In the genomic region with DNA sequence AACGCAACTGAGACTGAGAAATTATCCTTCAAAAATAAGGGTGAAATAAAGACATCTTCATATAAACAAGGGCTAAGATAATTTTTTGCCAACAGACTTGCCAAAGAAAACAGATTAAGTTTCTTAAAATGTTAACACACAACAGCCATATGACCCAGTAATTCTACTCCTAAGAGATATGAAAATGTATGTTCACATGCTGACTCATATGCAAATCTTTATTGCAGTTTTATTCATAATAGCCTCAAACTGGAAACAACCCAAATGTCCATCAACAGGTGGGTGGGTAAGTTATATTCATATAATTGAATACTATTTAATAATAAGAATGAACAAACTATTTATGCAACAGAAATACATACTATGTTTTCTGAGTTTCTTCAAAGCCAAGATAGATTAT, we compare ENCODE assay signal across 23 cellular contexts.
DNase-seq lines count a peak whose midpoint lies in the region; ATAC-seq and TF ChIP-seq lines count a peak whose summit lies in the region.
"Had no signal": no experiment of that assay in that cellular context is flagged by ENCODE, and none has a peak within 500 bp of the region (broad histone marks: within the 10 kb centered on the region; RNA-seq: fewer than 3 reads in every experiment).

No MANE protein-coding gene starts in this region.

- ATAC-seq in stimulated activated naive CD8-positive, alpha-beta T cell treated with anti-CD3 and anti-CD28 coated beads, Interleukin-15, Interleukin-2, amounts not matched to agents 100 U/mL and 50 U/mL, for 24 hours, result peak; percentile 36
- no peak for ATAC-seq in stimulated activated naive CD8-positive, alpha-beta T cell treated with anti-CD3 and anti-CD28 coated beads, Interleukin-15, amount 100 ng/mL, for 72 hours
- no peak for ATAC-seq in esophagus mucosa
- ATAC-seq in HG02938 (IDR thresholded peaks at IDR 0.05; ENCODE audit: unreplicated experiment), result no peak
- ATAC-seq: HCT116 had no signal

- TF ChIP-seq CTCF in neural progenitor cell (IDR thresholded peaks at IDR 0.05), result no peak

- H2AFZ ChIP-seq in neural progenitor cell (replicated peaks), result no peak overlapping the region

- H3K4me3 ChIP-seq in SK-N-MC, result no peak overlapping the region
- no peak overlapping the region for H3K4me3 ChIP-seq in neural progenitor cell
- H3K4me3 ChIP-seq: esophagus muscularis mucosa, thoracic aorta had no signal

- H3K27me3 Mint-ChIP-seq in stimulated activated naive CD8-positive, alpha-beta T cell treated with anti-CD3 and anti-CD28 coated beads, Interleukin-15, amount 100 ng/mL, for 72 hours, result no peaks in the 10 kb centered on the region
- peaks cover 2% of the 10 kb centered on the region for H3K27me3 Mint-ChIP-seq in neural progenitor cell (ENCODE audit: insufficient read depth, low read depth)
- H3K27me3 Mint-ChIP-seq: activated naive CD4-positive, alpha-beta T cell treated with anti-CD3 and anti-CD28 coated beads, Interleukin-2, amount 50 U/mL, for 24 hours had no signal

- H3K36me3 ChIP-seq in SK-N-MC (ENCODE audit: insufficient read depth, low read length) (peaks cover 13% of the 10 kb centered on the region), neural progenitor cell (peaks cover 4% of the 10 kb centered on the region)

- no peaks in the 10 kb centered on the region for H3K27me3 ChIP-seq in neural progenitor cell
- H3K27me3 ChIP-seq: esophagus muscularis mucosa had no signal

- H3K9me3 Mint-ChIP-seq in stimulated activated naive CD8-positive, alpha-beta T cell treated with anti-CD3 and anti-CD28 coated beads, Interleukin-15, amount 100 ng/mL, for 72 hours, result no peaks in the 10 kb centered on the region
- H3K9me3 Mint-ChIP-seq in neural progenitor cell, result no peaks in the 10 kb centered on the region
- H3K9me3 Mint-ChIP-seq: activated naive CD4-positive, alpha-beta T cell treated with anti-CD3 and anti-CD28 coated beads, Interleukin-2, amount 50 U/mL, for 24 hours; CD14-positive monocyte; T-helper 1 cell treated with Interleukin-12 subunit alpha and Interleukin-12 subunit beta and Interleukin-4 antibody, amounts not matched to agents 30 μg/mL and 1 μg/mL, for 36 hours had no signal

- DNase-seq in stimulated activated naive CD8-positive, alpha-beta T cell treated with anti-CD3 and anti-CD28 coated beads, Interleukin-15, Interleukin-2, amounts not matched to agents 100 U/mL and 50 U/mL, for 24 hours, result no peak
- DNase-seq in stimulated activated naive CD8-positive, alpha-beta T cell treated with anti-CD3 and anti-CD28 coated beads, Interleukin-15, amount 100 ng/mL, for 72 hours, result no peak
- no peak for DNase-seq in SK-N-MC (ENCODE audit: low read depth, low spot score)
- peak; percentile 3 for DNase-seq in fibroblast of gingiva (ENCODE audit: low read depth)
- DNase-seq in neural progenitor cell (ENCODE audit: low spot score), result no peak
- DNase-seq: activated T-cell treated with anti-CD3 and anti-CD28 coated beads for 4 hours; effector memory CD4-positive, alpha-beta T cell; EL; mammary epithelial cell; NCI-H1930; NCI-H774; nucleus accumbens; SIG-M5; stimulated activated CD4-positive, alpha-beta T cell treated with anti-CD3 and anti-CD28 coated beads, Interleukin-1b, Interleukin-23, amount 100 ng/mL, for 48 hours had no signal

- H3K9me3 ChIP-seq in SK-N-MC (ENCODE audit: low read depth, low read length) (no peaks in the 10 kb centered on the region), neural progenitor cell (ENCODE audit: low read depth) (no peaks in the 10 kb centered on the region)
- H3K9me3 ChIP-seq: esophagus muscularis mucosa, thoracic aorta had no signal

- no peaks in the 10 kb centered on the region for H4K20me1 ChIP-seq in neural progenitor cell (ENCODE audit: low read depth)

- H3K27ac Mint-ChIP-seq in stimulated activated naive CD8-positive, alpha-beta T cell treated with anti-CD3 and anti-CD28 coated beads, Interleukin-15, amount 100 ng/mL, for 72 hours, result no peak overlapping the region
- H3K27ac Mint-ChIP-seq in neural progenitor cell, result no peak overlapping the region
- H3K27ac Mint-ChIP-seq: activated naive CD4-positive, alpha-beta T cell treated with anti-CD3 and anti-CD28 coated beads, Interleukin-2, amount 50 U/mL, for 24 hours; T-helper 1 cell treated with Interleukin-12 subunit alpha and Interleukin-12 subunit beta and Interleukin-4 antibody, amounts not matched to agents 30 μg/mL and 1 μg/mL, for 36 hours had no signal

- peaks cover 17% of the 10 kb centered on the region for H3K36me3 Mint-ChIP-seq in neural progenitor cell

- no peaks in the 10 kb centered on the region for H3F3A ChIP-seq in neural progenitor cell (ENCODE audit: low read depth)

- H3K4me2 ChIP-seq in neural progenitor cell, result no peak overlapping the region
- H3K4me2 ChIP-seq: KMS-11 had no signal

- H3K4me1 Mint-ChIP-seq in stimulated activated naive CD8-positive, alpha-beta T cell treated with anti-CD3 and anti-CD28 coated beads, Interleukin-15, amount 100 ng/mL, for 72 hours, result peaks cover 20% of the 10 kb centered on the region
- H3K4me1 Mint-ChIP-seq in neural progenitor cell, result no peaks in the 10 kb centered on the region
- H3K4me1 Mint-ChIP-seq: activated naive CD4-positive, alpha-beta T cell treated with anti-CD3 and anti-CD28 coated beads, Interleukin-2, amount 50 U/mL, for 24 hours; CD14-positive monocyte had no signal

- H3K4me1 ChIP-seq in neural progenitor cell, result no peaks in the 10 kb centered on the region

- H3K9ac ChIP-seq in SK-N-MC (ENCODE audit: insufficient read length) (no peak overlapping the region), neural progenitor cell (no peak overlapping the region)
- H3K9ac ChIP-seq: KMS-11 had no signal

- no peaks in the 10 kb centered on the region for H3K79me2 ChIP-seq in neural progenitor cell (ENCODE audit: low read depth)

- H3K4me3 Mint-ChIP-seq in stimulated activated naive CD8-positive, alpha-beta T cell treated with anti-CD3 and anti-CD28 coated beads, Interleukin-15, amount 100 ng/mL, for 72 hours, result no peak overlapping the region
- no peak overlapping the region for H3K4me3 Mint-ChIP-seq in neural progenitor cell
- H3K4me3 Mint-ChIP-seq: activated naive CD4-positive, alpha-beta T cell treated with anti-CD3 and anti-CD28 coated beads, Interleukin-2, amount 50 U/mL, for 24 hours; CD14-positive monocyte; T-helper 1 cell treated with Interleukin-12 subunit alpha and Interleukin-12 subunit beta and Interleukin-4 antibody, amounts not matched to agents 30 μg/mL and 1 μg/mL, for 36 hours had no signal

- H3K27ac ChIP-seq in SK-N-MC (0 out of 2 replicates have a peak overlapping the region, but pooled peaks have one; percentile 25), neural progenitor cell (no peak overlapping the region)
- H3K27ac ChIP-seq: esophagus muscularis mucosa, KMS-11, thoracic aorta had no signal
